In genomic region chr3:3015472-3016089, GRCh38 we compare ENCODE assay signal across 8 cellular contexts.
DNase-seq lines count a peak whose midpoint lies in the region; ATAC-seq, FAIRE-seq and TF ChIP-seq lines count a peak whose summit lies in the region.

No MANE protein-coding gene starts in this region.

- H3K4me1 ChIP-seq in gastroesophageal sphincter, result no peaks in the 10 kb centered on the region

- TF ChIP-seq CTCF in gastroesophageal sphincter (IDR thresholded peaks at IDR 0.05) (peak in 3 of 4 experiments; percentile 9 to 48 (median 19)), GM13976 (IDR thresholded peaks at IDR 0.05; ENCODE audit: borderline replicate concordance, control extremely low read depth, extremely low read depth, insufficient read depth, missing control alignments) (no peak)

- H3K4me1 Mint-ChIP-seq in stimulated activated memory B cell treated with anti-CD40 and anti-IgM and Interleukin-4, amounts not matched to agents 10 μg/mL and 1 μg/mL and 100 μg/mL, for 72 hours, result no peaks in the 10 kb centered on the region

- DNase-seq in ACHN (peak; percentile 25), GM19239 (ENCODE audit: insufficient read length, low spot score) (no peak), RKO (ENCODE audit: low spot score) (peak; percentile 49), GM13976 (ENCODE audit: low spot score) (no peak)
- no peak for DNase-seq in stimulated activated naive CD4-positive, alpha-beta T cell (lab: John Stamatoyannopoulos, UW)

- H3K36me3 ChIP-seq in gastroesophageal sphincter, result no peaks in the 10 kb centered on the region

- no peak overlapping the region for H3K27ac Mint-ChIP-seq in stimulated activated memory B cell treated with anti-CD40 and anti-IgM and Interleukin-4, amounts not matched to agents 10 μg/mL and 1 μg/mL and 100 μg/mL, for 72 hours

- TF ChIP-seq POLR2A in gastroesophageal sphincter (IDR thresholded peaks at IDR 0.05), result no peak

- FAIRE-seq in GM19239 (lab: Jason Lieb, UNC), result peak; percentile 44

- no peak overlapping the region for H3K27ac ChIP-seq in gastroesophageal sphincter

- 19 to 22% methylated on average over 5 of the region's 5 CpGs for WGBS in gastroesophageal sphincter (ENCODE audit: low coverage in 1 of 2), 2 donors

- H3K9me3 Mint-ChIP-seq in stimulated activated memory B cell treated with anti-CD40 and anti-IgM and Interleukin-4, amounts not matched to agents 10 μg/mL and 1 μg/mL and 100 μg/mL, for 72 hours, result no peaks in the 10 kb centered on the region

- ATAC-seq in HG03520 (IDR thresholded peaks at IDR 0.05; ENCODE audit: unreplicated experiment) (peak; percentile 63), gastroesophageal sphincter (no peak)
- peak; percentile 68 for ATAC-seq in stimulated activated memory B cell treated with anti-CD40 and anti-IgM and Interleukin-4, amounts not matched to agents 10 μg/mL and 1 μg/mL and 100 μg/mL, for 72 hours

- H3K4me3 Mint-ChIP-seq in stimulated activated memory B cell treated with anti-CD40 and anti-IgM and Interleukin-4, amounts not matched to agents 10 μg/mL and 1 μg/mL and 100 μg/mL, for 72 hours, result no peak overlapping the region

- in situ Hi-C loops in ACHN (cut with HindIII; ENCODE audit: low pct_ligation_motif_present, low pct_unique_long_range_greater_than_20kb, low sequenced_read_pairs), result no loop called here
- in situ Hi-C loops in GM13976 (cut with MboI; ENCODE audit: low sequenced_read_pairs, unreplicated experiment), result loop anchor here (25.0 kb wide), 1 partner anchor 253 kb away; no protein-coding TSS in a partner anchor

- no peaks in the 10 kb centered on the region for H3K36me3 Mint-ChIP-seq in stimulated activated memory B cell treated with anti-CD40 and anti-IgM and Interleukin-4, amounts not matched to agents 10 μg/mL and 1 μg/mL and 100 μg/mL, for 72 hours

- TF ChIP-seq EP300 in gastroesophageal sphincter (IDR thresholded peaks at IDR 0.05), result no peak

- peaks cover 44% of the 10 kb centered on the region for H3K27me3 Mint-ChIP-seq in stimulated activated memory B cell treated with anti-CD40 and anti-IgM and Interleukin-4, amounts not matched to agents 10 μg/mL and 1 μg/mL and 100 μg/mL, for 72 hours

- H3K4me3 ChIP-seq in gastroesophageal sphincter, result no peak overlapping the region

- H3K9me3 ChIP-seq in gastroesophageal sphincter, result no peaks in the 10 kb centered on the region

- H3K27me3 ChIP-seq in gastroesophageal sphincter, result peaks cover 7% of the 10 kb centered on the region

Comparison
In these comparisons a context has a peak if more than half of its experiments do, and no peak if none do; other contexts are left out.
1. DNase-seq: peak in ACHN (single experiment) and RKO (single experiment); none in GM19239 (single experiment), GM13976 (single experiment) and stimulated activated naive CD4-positive, alpha-beta T cell (0 of 6).